1 cellular context compared by ENCODE assay signal in the genomic region with DNA sequence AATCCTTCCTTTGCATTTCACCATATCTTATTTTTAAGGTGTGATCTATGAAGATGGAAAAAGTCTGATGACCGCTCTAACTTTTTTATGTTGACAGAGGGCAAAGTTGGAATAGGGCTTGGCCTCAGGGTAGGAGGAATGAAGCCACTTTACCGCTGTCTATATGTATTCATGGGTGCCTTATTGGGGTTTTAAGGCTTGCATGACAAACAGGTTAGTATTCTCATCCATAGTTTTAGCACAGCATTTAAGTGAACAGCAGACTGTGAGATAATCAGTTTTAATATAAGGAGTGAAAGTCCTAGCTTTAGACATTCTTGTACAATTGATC.
TF ChIP-seq lines count a peak whose summit lies in the region.

No MANE protein-coding gene starts in this region.

TF ChIP-seq in K562, 482 proteins besides CTCF, POLR2A, EP300 and RAD21 (continued from another document):
- TF ChIP-seq, protein P1, sequence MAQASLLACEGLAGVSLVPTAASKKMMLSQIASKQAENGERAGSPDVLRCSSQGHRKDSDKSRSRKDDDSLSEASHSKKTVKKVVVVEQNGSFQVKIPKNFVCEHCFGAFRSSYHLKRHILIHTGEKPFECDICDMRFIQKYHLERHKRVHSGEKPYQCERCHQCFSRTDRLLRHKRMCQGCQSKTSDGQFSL (CRISPR knock-in tag; IDR thresholded peaks at IDR 0.05), result no peak
- TF ChIP-seq, protein P1 (tag; IDR thresholded peaks at IDR 0.05), result peak in 1 of 2 experiments; percentile 51; a peak in 1 of 4 replicates
- TF ChIP-seq FOSL1 (tag; conservative IDR thresholded peaks at IDR 0.05), result 0 out of 2 replicates have a peak, but pooled peaks have one; percentile 2
- TF ChIP-seq KHSRP (IDR thresholded peaks at IDR 0.05), result no peak
- no peak for TF ChIP-seq MTA2 (IDR thresholded peaks at IDR 0.05; ENCODE audit: low read depth)
- TF ChIP-seq ZNF644 (tag; IDR thresholded peaks at IDR 0.05; ENCODE audit: low read depth), result 0 out of 2 replicates have a peak, but pooled peaks have one; percentile 28
- TF ChIP-seq BRF1 (IDR thresholded peaks at IDR 0.05; ENCODE audit: borderline replicate concordance, extremely low read depth, insufficient read length), result no peak
- TF ChIP-seq, protein P2, sequence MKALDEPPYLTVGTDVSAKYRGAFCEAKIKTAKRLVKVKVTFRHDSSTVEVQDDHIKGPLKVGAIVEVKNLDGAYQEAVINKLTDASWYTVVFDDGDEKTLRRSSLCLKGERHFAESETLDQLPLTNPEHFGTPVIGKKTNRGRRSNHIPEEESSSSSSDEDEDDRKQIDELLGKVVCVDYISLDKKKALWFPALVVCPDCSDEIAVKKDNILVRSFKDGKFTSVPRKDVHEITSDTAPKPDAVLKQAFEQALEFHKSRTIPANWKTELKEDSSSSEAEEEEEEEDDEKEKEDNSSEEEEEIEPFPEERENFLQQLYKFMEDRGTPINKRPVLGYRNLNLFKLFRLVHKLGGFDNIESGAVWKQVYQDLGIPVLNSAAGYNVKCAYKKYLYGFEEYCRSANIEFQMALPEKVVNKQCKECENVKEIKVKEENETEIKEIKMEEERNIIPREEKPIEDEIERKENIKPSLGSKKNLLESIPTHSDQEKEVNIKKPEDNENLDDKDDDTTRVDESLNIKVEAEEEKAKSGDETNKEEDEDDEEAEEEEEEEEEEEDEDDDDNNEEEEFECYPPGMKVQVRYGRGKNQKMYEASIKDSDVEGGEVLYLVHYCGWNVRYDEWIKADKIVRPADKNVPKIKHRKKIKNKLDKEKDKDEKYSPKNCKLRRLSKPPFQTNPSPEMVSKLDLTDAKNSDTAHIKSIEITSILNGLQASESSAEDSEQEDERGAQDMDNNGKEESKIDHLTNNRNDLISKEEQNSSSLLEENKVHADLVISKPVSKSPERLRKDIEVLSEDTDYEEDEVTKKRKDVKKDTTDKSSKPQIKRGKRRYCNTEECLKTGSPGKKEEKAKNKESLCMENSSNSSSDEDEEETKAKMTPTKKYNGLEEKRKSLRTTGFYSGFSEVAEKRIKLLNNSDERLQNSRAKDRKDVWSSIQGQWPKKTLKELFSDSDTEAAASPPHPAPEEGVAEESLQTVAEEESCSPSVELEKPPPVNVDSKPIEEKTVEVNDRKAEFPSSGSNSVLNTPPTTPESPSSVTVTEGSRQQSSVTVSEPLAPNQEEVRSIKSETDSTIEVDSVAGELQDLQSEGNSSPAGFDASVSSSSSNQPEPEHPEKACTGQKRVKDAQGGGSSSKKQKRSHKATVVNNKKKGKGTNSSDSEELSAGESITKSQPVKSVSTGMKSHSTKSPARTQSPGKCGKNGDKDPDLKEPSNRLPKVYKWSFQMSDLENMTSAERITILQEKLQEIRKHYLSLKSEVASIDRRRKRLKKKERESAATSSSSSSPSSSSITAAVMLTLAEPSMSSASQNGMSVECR (CRISPR knock-in tag; IDR thresholded peaks at IDR 0.05), result no peak
- TF ChIP-seq ZNF584 (CRISPR knock-in tag; IDR thresholded peaks at IDR 0.05; ENCODE audit: low read depth), result peak; percentile 20; the same call in 1 of the 2 replicates
- TF ChIP-seq POLR2H (tag; IDR thresholded peaks at IDR 0.05; ENCODE audit: low read depth), result peak; percentile 49; the same call in 1 of the 2 replicates
- no peak for TF ChIP-seq FOXK2 (conservative IDR thresholded peaks at IDR 0.05 in 1 of 2, IDR thresholded peaks at IDR 0.05 in 1 of 2; ENCODE audit: low read depth in 2 of 2)
- TF ChIP-seq NR2C2 (CRISPR knock-in tag; IDR thresholded peaks at IDR 0.05), result no peak
- no peak; the same call in 1 of the 2 replicates for TF ChIP-seq NR2C2 (tag; IDR thresholded peaks at IDR 0.05)
- TF ChIP-seq GATAD2B (IDR thresholded peaks at IDR 0.05; ENCODE audit: borderline replicate concordance), result no peak
- TF ChIP-seq BCL6 (CRISPR knock-in tag; IDR thresholded peaks at IDR 0.05), result no peak
- TF ChIP-seq KLF13 (tag; IDR thresholded peaks at IDR 0.05; ENCODE audit: borderline replicate concordance, low read depth), result peak; percentile 69; the same call in 1 of the 2 replicates
- TF ChIP-seq DIDO1 (tag; IDR thresholded peaks at IDR 0.05; ENCODE audit: low read depth), result 0 out of 2 replicates have a peak, but pooled peaks have one; percentile 6
- no peak for TF ChIP-seq IFI16 (CRISPR knock-in tag; IDR thresholded peaks at IDR 0.05)
- TF ChIP-seq TAF7 (tag; IDR thresholded peaks at IDR 0.05), result 0 out of 2 replicates have a peak, but pooled peaks have one; percentile 2
- TF ChIP-seq DDX20 (tag; IDR thresholded peaks at IDR 0.05; ENCODE audit: low read depth), result no peak
- 0 out of 2 replicates have a peak, but pooled peaks have one; percentile 6 for TF ChIP-seq ZFPM2 (CRISPR knock-in tag; IDR thresholded peaks at IDR 0.05)
- TF ChIP-seq ETV1 (tag; conservative IDR thresholded peaks at IDR 0.05; ENCODE audit: low read depth), result no peak
- TF ChIP-seq, protein P3, sequence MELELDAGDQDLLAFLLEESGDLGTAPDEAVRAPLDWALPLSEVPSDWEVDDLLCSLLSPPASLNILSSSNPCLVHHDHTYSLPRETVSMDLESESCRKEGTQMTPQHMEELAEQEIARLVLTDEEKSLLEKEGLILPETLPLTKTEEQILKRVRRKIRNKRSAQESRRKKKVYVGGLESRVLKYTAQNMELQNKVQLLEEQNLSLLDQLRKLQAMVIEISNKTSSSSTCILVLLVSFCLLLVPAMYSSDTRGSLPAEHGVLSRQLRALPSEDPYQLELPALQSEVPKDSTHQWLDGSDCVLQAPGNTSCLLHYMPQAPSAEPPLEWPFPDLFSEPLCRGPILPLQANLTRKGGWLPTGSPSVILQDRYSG (tag; conservative IDR thresholded peaks at IDR 0.05; ENCODE audit: low read depth), result 0 out of 2 replicates have a peak, but pooled peaks have one; percentile 15
- no peak for TF ChIP-seq NR4A1 (CRISPR knock-in tag; IDR thresholded peaks at IDR 0.05)
- TF ChIP-seq NR4A1 (tag; IDR thresholded peaks at IDR 0.05), result 0 out of 2 replicates have a peak, but pooled peaks have one; percentile 8
- TF ChIP-seq GTF2A2 (tag; IDR thresholded peaks at IDR 0.05), result peak; percentile 29; the same call in 1 of the 2 replicates
- TF ChIP-seq ADNP (tag; IDR thresholded peaks at IDR 0.05), result no peak
- TF ChIP-seq GABPA (tag; conservative IDR thresholded peaks at IDR 0.05; ENCODE audit: low read depth), result 0 out of 2 replicates have a peak, but pooled peaks have one; percentile 14
- TF ChIP-seq ZNF395 (CRISPR knock-in tag; IDR thresholded peaks at IDR 0.05), result peak; percentile 8; the same call in 1 of the 2 replicates
- no peak for TF ChIP-seq MYC (IDR thresholded peaks at IDR 0.05; ENCODE audit: low read depth, low read length)
- peak; percentile 33; the same call in 1 of the 2 replicates for TF ChIP-seq MYC (CRISPR knock-in tag; IDR thresholded peaks at IDR 0.05; ENCODE audit: borderline replicate concordance, low read depth)
